ENCODE assay signal across 22 cellular contexts in genomic region chr7:131131746-131132431, GRCh38.
DNase-seq lines count a peak whose midpoint lies in the region; ATAC-seq and TF ChIP-seq lines count a peak whose summit lies in the region.
"Had no signal": no experiment of that assay in that cellular context is flagged by ENCODE, and none has a peak within 500 bp of the region (broad histone marks: within the 10 kb centered on the region; RNA-seq: fewer than 3 reads in every experiment).

No MANE protein-coding gene starts in this region.

- no peak overlapping the region for H3K4me3 ChIP-seq in fibroblast of villous mesenchyme (ENCODE audit: low read depth, low read length)
- H3K4me3 ChIP-seq in tibial artery: no peak overlapping the region
- H3K4me3 ChIP-seq: Peyer's patch had no signal

- ATAC-seq in HG02970 (IDR thresholded peaks at IDR 0.05; ENCODE audit: low FRiP score, unreplicated experiment) (no peak), HG03432 (IDR thresholded peaks at IDR 0.05; ENCODE audit: unreplicated experiment) (no peak)

- H3K27ac ChIP-seq in tibial artery: no peak overlapping the region
- H3K27ac ChIP-seq: Peyer's patch had no signal

- H3K36me3 ChIP-seq in tibial artery: no peaks in the 10 kb centered on the region
- H3K36me3 ChIP-seq: BE2C, Peyer's patch had no signal

- TF ChIP-seq CTCF in fibroblast of villous mesenchyme (IDR thresholded peaks at IDR 0.05; ENCODE audit: insufficient read depth, low read depth, low read length): no peak
- no peak for TF ChIP-seq CTCF in tibial artery (IDR thresholded peaks at IDR 0.05)

- DNase-seq in ELR (ENCODE audit: low read depth) (peak; percentile 9), LHCN-M2 (ENCODE audit: low read depth) (peak; percentile 36), fibroblast of villous mesenchyme (ENCODE audit: low read depth) (peak; percentile 47), amniotic stem cell (lab: John Stamatoyannopoulos, UW) (no peak), tibial artery (no peak)
- DNase-seq: ACHN, BE2C, EL, GF-D8, H7, Karpas-422, NCI-H1694, NCI-H2029 treated with DMSO at 0.1 percent for 48 hours, NCI-H2227 treated with DMSO at 0.1 percent for 48 hours, NCI-H526 treated with DMSO at 0.1 percent for 48 hours, Peyer's patch, SIG-M5, SK-N-SH, SW 1271, T1000 had no signal

- intact Hi-C loops in tibial artery (cut with DNase I; ENCODE audit: low total_unique reads): no loop called here

- no peaks in the 10 kb centered on the region for H3K9me3 ChIP-seq in tibial artery
- H3K9me3 ChIP-seq: BE2C, Peyer's patch, SK-N-SH had no signal

- no peaks in the 10 kb centered on the region for H3K27me3 ChIP-seq in tibial artery
- H3K27me3 ChIP-seq: BE2C, Peyer's patch had no signal

- H3K4me1 ChIP-seq in tibial artery: no peaks in the 10 kb centered on the region
- H3K4me1 ChIP-seq: BE2C, Peyer's patch had no signal

Comparison
In these comparisons a context has a peak if more than half of its experiments do, and no peak if none do; other contexts are left out.
1. DNase-seq: peak in ELR (single experiment), LHCN-M2 (single experiment) and fibroblast of villous mesenchyme (single experiment); none in amniotic stem cell (single experiment) and tibial artery (0 of 2).